ENCODE assay signal across 10 cellular contexts in genomic region chr2:86790134-86790827, GRCh38. TPM values are rescaled to one million over a fixed set of nuclear protein-coding genes. Genes with fewer than 3 reads are reported as not detected.
A peak's percentile ranks its signal among the peaks of the same experiment; 100 is the strongest.
DNase-seq lines count a peak whose midpoint lies in the region; ATAC-seq, FAIRE-seq and TF ChIP-seq lines count a peak whose summit lies in the region.
"Had no signal": no experiment of that assay in that cellular context is flagged by ENCODE, and none has a peak within 500 bp of the region (broad histone marks: within the 10 kb centered on the region; RNA-seq: fewer than 3 reads in every experiment).

No MANE protein-coding gene starts in this region.

- H3K4me3 ChIP-seq in kidney (ENCODE audit: low read length in 2 of 2) (no peak overlapping the region), subcutaneous abdominal adipose tissue (ENCODE audit: low read depth in 1 of 5, low read length in 5 of 5) (peak overlapping the region in 4 of 5 donors; percentile 30 to 41 (median 32))

- H3K9me3 ChIP-seq in kidney (ENCODE audit: control insufficient read depth in 1 of 2, low read length in 2 of 2) = no peaks in the 10 kb centered on the region
- H3K9me3 ChIP-seq in subcutaneous abdominal adipose tissue (ENCODE audit: control insufficient read depth in 5 of 5, low read length in 5 of 5) = peaks cover 0 to 3% (median 0%) of the 10 kb centered on the region in 5 donors

- intact Hi-C loops in kidney (cut with DNase I) = no loop called here
- intact Hi-C loops in left colon (cut with DNase I, micrococcal nuclease) = no loop called here

- TF ChIP-seq CTCF in kidney (IDR thresholded peaks at IDR 0.05; ENCODE audit: borderline replicate concordance, extremely low read depth, insufficient read depth) = no peak

- H3K36me3 ChIP-seq in kidney (ENCODE audit: control insufficient read depth in 1 of 2, insufficient read depth in 2 of 2, low read length in 2 of 2) (no peaks in the 10 kb centered on the region), subcutaneous abdominal adipose tissue (ENCODE audit: control insufficient read depth in 5 of 5, insufficient read depth in 5 of 5, low read length in 5 of 5) (no peaks in the 10 kb centered on the region)

- H3K27me3 ChIP-seq in subcutaneous abdominal adipose tissue (ENCODE audit: control insufficient read depth in 5 of 5, insufficient read depth in 4 of 5, low read length in 5 of 5) = peaks cover 28 to 58% (median 49%) of the 10 kb centered on the region in 5 donors

- peak; percentile 43 for DNase-seq in activated T-cell treated with anti-CD3 and anti-CD28 coated beads, Interleukin-2, amount 50 U/mL, for 1 hour
- DNase-seq in activated T-cell treated with anti-CD3 and anti-CD28 coated beads for 4 hours (no peak), kidney (peak; percentile 76), substantia nigra (lab: John Stamatoyannopoulos, UW) (no peak), NCI-H2029 (lab: John Stamatoyannopoulos, UW) (no peak), left colon (no peak)
- peak; percentile 55 to 59 for DNase-seq in activated T-cell treated with anti-CD3 and anti-CD28 coated beads, Interleukin-2, amount 50 U/mL, for 48 hours
- DNase-seq: NK-92 treated with Interleukin-12 subunit alpha and Interleukin-12 subunit beta, amount 100 ng/mL, for 24 hours had no signal

- no peak for ATAC-seq in left colon

- H3K4me1 ChIP-seq in kidney (ENCODE audit: control insufficient read depth in 1 of 2, insufficient read depth in 1 of 2, low read depth in 1 of 2, low read length in 2 of 2) = peaks cover 0 to 5% of the 10 kb centered on the region in 2 donors
- H3K4me1 ChIP-seq in subcutaneous abdominal adipose tissue (ENCODE audit: control insufficient read depth in 5 of 5, insufficient read depth in 5 of 5, low read length in 5 of 5) = peaks cover 6 to 35% (median 32%) of the 10 kb centered on the region in 5 donors

- FAIRE-seq in kidney (lab: Jason Lieb, UNC) = no peak
- FAIRE-seq: frontal cortex had no signal

- H3K27ac ChIP-seq in kidney (ENCODE audit: low read depth in 2 of 2, low read length in 2 of 2) (no peak overlapping the region), subcutaneous abdominal adipose tissue (ENCODE audit: low read depth, low read length) (no peak overlapping the region), substantia nigra (ENCODE audit: low read depth, low read length, poor library complexity, severe bottlenecking) (no peak overlapping the region)

- no peak overlapping the region for H3K9ac ChIP-seq in kidney (ENCODE audit: low read length in 2 of 2)
- peak overlapping the region in 1 of 5 donors; percentile 23 for H3K9ac ChIP-seq in subcutaneous abdominal adipose tissue (ENCODE audit: low read length in 5 of 5)

RNA-seq across cellular contexts. Expression of gene CD8A, which starts 0.4 kb away (rescaled TPM):
- 5.9 TPM for total RNA-seq in kidney
- 0.65 TPM for polyA plus RNA-seq in kidney (ENCODE audit: insufficient read depth, low read depth, low replicate concordance)
- 1 to 10 TPM; 1.6 to 3.2 TPM for total RNA-seq in left colon

Comparison
In these comparisons a context has a peak if more than half of its experiments do, and no peak if none do; other contexts are left out.
1. DNase-seq: peak in activated T-cell treated with anti-CD3 and anti-CD28 coated beads, Interleukin-2, amount 50 U/mL, for 1 hour (single experiment), activated T-cell treated with anti-CD3 and anti-CD28 coated beads, Interleukin-2, amount 50 U/mL, for 48 hours (2 of 2) and kidney (single experiment); none in activated T-cell treated with anti-CD3 and anti-CD28 coated beads for 4 hours (single experiment), substantia nigra (0 of 49), NCI-H2029 (single experiment) and left colon (0 of 2).
2. H3K4me3 ChIP-seq: peak in subcutaneous abdominal adipose tissue (4 of 5); none in kidney (0 of 2).